ENCODE assay signal across 7 cellular contexts in genomic region chr7:153476166-153476565, GRCh38.
"Had no signal": no experiment of that assay in that cellular context is flagged by ENCODE, and none has a peak within 500 bp of the region (broad histone marks: within the 10 kb centered on the region; RNA-seq: fewer than 3 reads in every experiment).

No MANE protein-coding gene starts in this region.

- H2AFZ ChIP-seq: GM23248 had no signal

- ATAC-seq: HCT116 had no signal

- H3K27ac ChIP-seq: GM23248 had no signal

- H3K4me3 Mint-ChIP-seq: HFFc6 had no signal

- H3K27ac Mint-ChIP-seq: HFFc6 had no signal

- H3K9ac ChIP-seq: GM23248 had no signal

- H3K4me1 ChIP-seq: HAP-1 had no signal

- H3K4me3 ChIP-seq: GM23248, HAP-1 had no signal

- DNase-seq: GM23248, GOT3, H7, HFFc6, IMR-90 had no signal

- H3K9me3 ChIP-seq: HAP-1 had no signal

- H3K36me3 ChIP-seq: HAP-1 had no signal
